1 cellular context compared by ENCODE assay signal in the genomic region with DNA sequence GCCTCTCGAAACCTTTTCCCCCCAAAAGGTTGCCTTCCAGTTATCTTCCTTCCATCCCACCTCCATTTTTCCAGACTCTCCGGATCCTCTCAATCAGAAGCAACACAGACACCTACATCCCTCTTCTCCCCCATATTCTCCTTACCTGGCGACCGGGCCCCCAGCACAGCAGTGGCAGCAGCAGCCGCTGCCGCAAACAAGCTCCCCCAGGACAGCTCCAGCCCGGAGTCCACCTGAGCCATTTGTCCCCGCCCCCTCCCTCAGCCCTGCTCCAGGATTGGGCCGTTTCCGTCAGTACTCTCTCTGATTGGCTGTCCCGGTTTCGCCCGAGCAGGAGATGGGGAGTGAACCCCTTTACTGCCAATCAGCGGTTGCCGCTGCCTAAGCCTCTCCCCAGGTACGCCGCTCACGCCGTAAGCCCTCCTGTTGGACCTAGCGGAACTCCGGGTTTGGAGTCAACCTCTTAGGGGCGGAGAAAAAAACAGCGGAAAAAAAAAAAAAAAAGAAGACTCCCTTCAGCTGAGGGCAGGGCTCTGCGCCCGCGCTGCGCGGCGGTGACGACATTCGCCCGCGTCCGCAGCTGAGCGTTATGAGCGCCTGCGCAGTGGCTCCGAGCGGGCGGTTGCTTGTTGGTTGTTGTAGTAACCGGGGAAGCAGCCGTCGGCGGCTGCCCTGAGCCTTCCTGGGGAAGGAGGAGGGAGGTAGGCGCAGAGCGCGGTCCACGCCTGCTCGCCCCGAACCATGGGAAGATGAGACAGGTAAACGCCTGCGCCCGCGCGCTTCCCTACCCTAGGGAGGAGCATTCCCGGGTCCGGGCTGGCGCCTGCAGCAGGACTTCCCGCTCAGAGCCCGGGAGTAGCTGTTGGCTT.
TF ChIP-seq lines count a peak whose summit lies in the region.

A gene with protein sequence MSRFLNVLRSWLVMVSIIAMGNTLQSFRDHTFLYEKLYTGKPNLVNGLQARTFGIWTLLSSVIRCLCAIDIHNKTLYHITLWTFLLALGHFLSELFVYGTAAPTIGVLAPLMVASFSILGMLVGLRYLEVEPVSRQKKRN (minus strand): TSS at position 247 of the 869 bp plus-strand sequence. CDS start 3,374 bp downstream, outside the sequence.
A gene with protein sequence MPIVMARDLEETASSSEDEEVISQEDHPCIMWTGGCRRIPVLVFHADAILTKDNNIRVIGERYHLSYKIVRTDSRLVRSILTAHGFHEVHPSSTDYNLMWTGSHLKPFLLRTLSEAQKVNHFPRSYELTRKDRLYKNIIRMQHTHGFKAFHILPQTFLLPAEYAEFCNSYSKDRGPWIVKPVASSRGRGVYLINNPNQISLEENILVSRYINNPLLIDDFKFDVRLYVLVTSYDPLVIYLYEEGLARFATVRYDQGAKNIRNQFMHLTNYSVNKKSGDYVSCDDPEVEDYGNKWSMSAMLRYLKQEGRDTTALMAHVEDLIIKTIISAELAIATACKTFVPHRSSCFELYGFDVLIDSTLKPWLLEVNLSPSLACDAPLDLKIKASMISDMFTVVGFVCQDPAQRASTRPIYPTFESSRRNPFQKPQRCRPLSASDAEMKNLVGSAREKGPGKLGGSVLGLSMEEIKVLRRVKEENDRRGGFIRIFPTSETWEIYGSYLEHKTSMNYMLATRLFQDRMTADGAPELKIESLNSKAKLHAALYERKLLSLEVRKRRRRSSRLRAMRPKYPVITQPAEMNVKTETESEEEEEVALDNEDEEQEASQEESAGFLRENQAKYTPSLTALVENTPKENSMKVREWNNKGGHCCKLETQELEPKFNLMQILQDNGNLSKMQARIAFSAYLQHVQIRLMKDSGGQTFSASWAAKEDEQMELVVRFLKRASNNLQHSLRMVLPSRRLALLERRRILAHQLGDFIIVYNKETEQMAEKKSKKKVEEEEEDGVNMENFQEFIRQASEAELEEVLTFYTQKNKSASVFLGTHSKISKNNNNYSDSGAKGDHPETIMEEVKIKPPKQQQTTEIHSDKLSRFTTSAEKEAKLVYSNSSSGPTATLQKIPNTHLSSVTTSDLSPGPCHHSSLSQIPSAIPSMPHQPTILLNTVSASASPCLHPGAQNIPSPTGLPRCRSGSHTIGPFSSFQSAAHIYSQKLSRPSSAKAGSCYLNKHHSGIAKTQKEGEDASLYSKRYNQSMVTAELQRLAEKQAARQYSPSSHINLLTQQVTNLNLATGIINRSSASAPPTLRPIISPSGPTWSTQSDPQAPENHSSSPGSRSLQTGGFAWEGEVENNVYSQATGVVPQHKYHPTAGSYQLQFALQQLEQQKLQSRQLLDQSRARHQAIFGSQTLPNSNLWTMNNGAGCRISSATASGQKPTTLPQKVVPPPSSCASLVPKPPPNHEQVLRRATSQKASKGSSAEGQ (N-terminal part only) (plus strand): TSS at position 617 of the 869 bp plus-strand sequence. CDS start 1,904 bp downstream, outside the sequence.

TF ChIP-seq in HepG2, 621 proteins besides CTCF, POLR2A, EP300 and RAD21 (continued from another document and continues in another):
- TF ChIP-seq EEA1 (CRISPR knock-in tag; IDR thresholded peaks at IDR 0.05; ENCODE audit: borderline replicate concordance) (no peak), MLX (CRISPR knock-in tag; IDR thresholded peaks at IDR 0.05) (0 out of 2 replicates have a peak, but pooled peaks have one; percentile 1), BHLHE40 (IDR thresholded peaks at IDR 0.05; ENCODE audit: low read length) (no peak), ZNF790 (CRISPR knock-in tag; IDR thresholded peaks at IDR 0.05; ENCODE audit: borderline replicate concordance) (no peak), RFX5 (IDR thresholded peaks at IDR 0.05; ENCODE audit: low read depth, low read length) (peak; percentile 35; the same call in 1 of the 2 replicates), RARA (CRISPR knock-in tag; IDR thresholded peaks at IDR 0.05) (no peak), ATF7 (IDR thresholded peaks at IDR 0.05) (peak; percentile 44), ATF7 (CRISPR knock-in tag; IDR thresholded peaks at IDR 0.05) (no peak), BCL3 (CRISPR knock-in tag; IDR thresholded peaks at IDR 0.05) (0 out of 2 replicates have a peak, but pooled peaks have one; percentile 43), HNRNPL (IDR thresholded peaks at IDR 0.05; ENCODE audit: low read depth, low read length) (no peak), ELK4 (CRISPR knock-in tag; IDR thresholded peaks at IDR 0.05; ENCODE audit: borderline replicate concordance) (no peak), SRY (CRISPR knock-in tag; IDR thresholded peaks at IDR 0.05) (no peak; the same call in 1 of the 2 replicates), MTERF4 (CRISPR knock-in tag; IDR thresholded peaks at IDR 0.05) (no peak), ZNF639 (CRISPR knock-in tag; conservative IDR thresholded peaks at IDR 0.05) (peak; percentile 68; the same call in 1 of the 2 replicates), SOX6 (IDR thresholded peaks at IDR 0.05) (no peak), SOX6 (CRISPR knock-in tag; IDR thresholded peaks at IDR 0.05) (peak; percentile 37), MXD3 (CRISPR knock-in tag; IDR thresholded peaks at IDR 0.05) (0 out of 2 replicates have a peak, but pooled peaks have one; percentile 35), FOXP4 (CRISPR knock-in tag; IDR thresholded peaks at IDR 0.05) (peak; percentile 28; the same call in 1 of the 2 replicates), ZNF577 (CRISPR knock-in tag; IDR thresholded peaks at IDR 0.05; ENCODE audit: borderline replicate concordance, low read depth) (no peak), TFDP1 (CRISPR knock-in tag; IDR thresholded peaks at IDR 0.05; ENCODE audit: borderline replicate concordance) (peak; percentile 32; the same call in 1 of the 2 replicates), KMT2B (CRISPR knock-in tag; IDR thresholded peaks at IDR 0.05) (peak; percentile 82), KLF12 (CRISPR knock-in tag; IDR thresholded peaks at IDR 0.05; ENCODE audit: borderline replicate concordance) (no peak), CBX5 (CRISPR knock-in tag; IDR thresholded peaks at IDR 0.05; ENCODE audit: borderline replicate concordance) (no peak), ZNF792 (CRISPR knock-in tag; IDR thresholded peaks at IDR 0.05) (peak; percentile 18; the same call in 1 of the 2 replicates)
- TF ChIP-seq, protein P1, sequence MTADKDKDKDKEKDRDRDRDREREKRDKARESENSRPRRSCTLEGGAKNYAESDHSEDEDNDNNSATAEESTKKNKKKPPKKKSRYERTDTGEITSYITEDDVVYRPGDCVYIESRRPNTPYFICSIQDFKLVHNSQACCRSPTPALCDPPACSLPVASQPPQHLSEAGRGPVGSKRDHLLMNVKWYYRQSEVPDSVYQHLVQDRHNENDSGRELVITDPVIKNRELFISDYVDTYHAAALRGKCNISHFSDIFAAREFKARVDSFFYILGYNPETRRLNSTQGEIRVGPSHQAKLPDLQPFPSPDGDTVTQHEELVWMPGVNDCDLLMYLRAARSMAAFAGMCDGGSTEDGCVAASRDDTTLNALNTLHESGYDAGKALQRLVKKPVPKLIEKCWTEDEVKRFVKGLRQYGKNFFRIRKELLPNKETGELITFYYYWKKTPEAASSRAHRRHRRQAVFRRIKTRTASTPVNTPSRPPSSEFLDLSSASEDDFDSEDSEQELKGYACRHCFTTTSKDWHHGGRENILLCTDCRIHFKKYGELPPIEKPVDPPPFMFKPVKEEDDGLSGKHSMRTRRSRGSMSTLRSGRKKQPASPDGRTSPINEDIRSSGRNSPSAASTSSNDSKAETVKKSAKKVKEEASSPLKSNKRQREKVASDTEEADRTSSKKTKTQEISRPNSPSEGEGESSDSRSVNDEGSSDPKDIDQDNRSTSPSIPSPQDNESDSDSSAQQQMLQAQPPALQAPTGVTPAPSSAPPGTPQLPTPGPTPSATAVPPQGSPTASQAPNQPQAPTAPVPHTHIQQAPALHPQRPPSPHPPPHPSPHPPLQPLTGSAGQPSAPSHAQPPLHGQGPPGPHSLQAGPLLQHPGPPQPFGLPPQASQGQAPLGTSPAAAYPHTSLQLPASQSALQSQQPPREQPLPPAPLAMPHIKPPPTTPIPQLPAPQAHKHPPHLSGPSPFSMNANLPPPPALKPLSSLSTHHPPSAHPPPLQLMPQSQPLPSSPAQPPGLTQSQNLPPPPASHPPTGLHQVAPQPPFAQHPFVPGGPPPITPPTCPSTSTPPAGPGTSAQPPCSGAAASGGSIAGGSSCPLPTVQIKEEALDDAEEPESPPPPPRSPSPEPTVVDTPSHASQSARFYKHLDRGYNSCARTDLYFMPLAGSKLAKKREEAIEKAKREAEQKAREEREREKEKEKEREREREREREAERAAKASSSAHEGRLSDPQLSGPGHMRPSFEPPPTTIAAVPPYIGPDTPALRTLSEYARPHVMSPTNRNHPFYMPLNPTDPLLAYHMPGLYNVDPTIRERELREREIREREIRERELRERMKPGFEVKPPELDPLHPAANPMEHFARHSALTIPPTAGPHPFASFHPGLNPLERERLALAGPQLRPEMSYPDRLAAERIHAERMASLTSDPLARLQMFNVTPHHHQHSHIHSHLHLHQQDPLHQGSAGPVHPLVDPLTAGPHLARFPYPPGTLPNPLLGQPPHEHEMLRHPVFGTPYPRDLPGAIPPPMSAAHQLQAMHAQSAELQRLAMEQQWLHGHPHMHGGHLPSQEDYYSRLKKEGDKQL (CRISPR knock-in tag; IDR thresholded peaks at IDR 0.05; ENCODE audit: low read depth), result no peak
- TF ChIP-seq, protein P2, sequence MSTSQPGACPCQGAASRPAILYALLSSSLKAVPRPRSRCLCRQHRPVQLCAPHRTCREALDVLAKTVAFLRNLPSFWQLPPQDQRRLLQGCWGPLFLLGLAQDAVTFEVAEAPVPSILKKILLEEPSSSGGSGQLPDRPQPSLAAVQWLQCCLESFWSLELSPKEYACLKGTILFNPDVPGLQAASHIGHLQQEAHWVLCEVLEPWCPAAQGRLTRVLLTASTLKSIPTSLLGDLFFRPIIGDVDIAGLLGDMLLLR (CRISPR knock-in tag; IDR thresholded peaks at IDR 0.05), result peak; percentile 79
